14 cellular contexts compared by ENCODE assay signal in the genomic region with DNA sequence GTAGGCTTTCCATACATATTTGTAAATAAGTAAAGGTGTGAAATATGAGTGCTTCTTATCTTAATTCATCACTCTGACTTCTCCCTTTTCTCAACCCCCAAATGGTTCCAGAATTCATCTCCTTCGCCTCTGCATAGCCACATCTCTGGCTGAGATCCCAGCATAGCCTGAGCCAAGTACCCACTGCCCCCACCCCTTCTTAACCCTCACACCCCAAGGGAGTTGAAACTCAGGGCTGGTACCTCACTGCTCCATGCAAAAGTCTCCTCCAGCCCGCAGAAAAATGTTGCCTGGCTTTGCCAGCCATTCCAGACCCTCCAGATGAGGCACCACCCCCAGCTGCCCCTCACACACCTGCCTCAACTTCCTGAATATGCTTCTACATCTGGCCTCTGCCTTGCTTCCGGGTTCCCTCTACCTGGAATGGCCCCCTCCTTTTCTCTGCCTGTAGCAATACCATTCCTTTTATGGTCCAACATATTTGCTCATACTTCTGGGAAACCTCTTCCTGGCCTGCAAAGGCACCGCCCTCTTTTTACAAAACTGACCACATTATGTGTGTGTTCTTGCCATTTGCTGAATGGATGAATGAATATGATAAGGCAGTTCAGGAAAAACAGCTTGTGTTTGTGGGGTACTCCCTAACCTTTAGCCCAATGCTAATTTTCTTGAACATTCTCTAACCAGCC.
DNase-seq lines count a peak whose midpoint lies in the region; ATAC-seq and TF ChIP-seq lines count a peak whose summit lies in the region.
"Had no signal": no experiment of that assay in that cellular context is flagged by ENCODE, and none has a peak within 500 bp of the region (broad histone marks: within the 10 kb centered on the region; RNA-seq: fewer than 3 reads in every experiment).

No MANE protein-coding gene starts in this region.

- CTCF ChIA-PET in PC-9 (lab: Charles Lee): no interaction called here

- H3K79me2 ChIP-seq in PC-9 (ENCODE audit: low read depth): no peaks in the 10 kb centered on the region

- no peak for TF ChIP-seq CTCF in AG10803 (conservative IDR thresholded peaks at IDR 0.05; ENCODE audit: low read length)
- no peak for TF ChIP-seq CTCF in neural crest cell (conservative IDR thresholded peaks at IDR 0.05)
- TF ChIP-seq CTCF in PC-9 (conservative IDR thresholded peaks at IDR 0.05): no peak

- H3K4me1 ChIP-seq in duodenal mucosa (ENCODE audit: control insufficient read depth in 1 of 2, insufficient read depth in 2 of 2, low read length in 2 of 2): peaks cover 0 to 5% of the 10 kb centered on the region in 2 donors
- no peaks in the 10 kb centered on the region for H3K4me1 ChIP-seq in PC-9 (replicated peaks; ENCODE audit: insufficient read depth)

- no peaks in the 10 kb centered on the region for H3K9me2 ChIP-seq in PC-9 (ENCODE audit: insufficient read depth)

- no peak for ATAC-seq in GM21390 (IDR thresholded peaks at IDR 0.05; ENCODE audit: unreplicated experiment)
- ATAC-seq in HG03045 (IDR thresholded peaks at IDR 0.05; ENCODE audit: unreplicated experiment): no peak
- ATAC-seq: activated T-cell treated with anti-CD3 and anti-CD28 coated beads, Interleukin-2, amount 50 U/mL, for 72 hours; WTC11 had no signal

- no peaks in the 10 kb centered on the region for H3F3A ChIP-seq in PC-9 (ENCODE audit: insufficient read depth, low read depth)

- intact Hi-C loops in PC-9 (cut with micrococcal nuclease; ENCODE audit: unreplicated experiment): no loop called here

- BruUV-seq in PC-9 (replicated peaks; lab: Mats Ljungman, UMichigan): no TSS peak

- no peaks in the 10 kb centered on the region for H3K27me3 Mint-ChIP-seq in neural crest cell (ENCODE audit: low read depth)
- H3K27me3 Mint-ChIP-seq: B cell had no signal

- peaks cover 51% of the 10 kb centered on the region for H3K4me1 Mint-ChIP-seq in neural crest cell
- H3K4me1 Mint-ChIP-seq: B cell had no signal

- peak; percentile 49 for DNase-seq in AG10803 (ENCODE audit: low read depth)
- DNase-seq in H4 (ENCODE audit: low spot score): peak; percentile 87
- no peak for DNase-seq in neural crest cell (ENCODE audit: low read depth, low spot score)
- no peak for DNase-seq in HUDEP-2 (lab: John Stamatoyannopoulos, UW; ENCODE audit: unreplicated experiment in 76 of 76)
- DNase-seq in PC-9: no peak
- DNase-seq: activated T-cell treated with anti-CD3 and anti-CD28 coated beads, Interleukin-2, amount 50 U/mL, for 72 hours; brain microvascular endothelial cell; GDM1; NCI-H82 had no signal

- no peaks in the 10 kb centered on the region for H3K9me3 Mint-ChIP-seq in neural crest cell
- H3K9me3 Mint-ChIP-seq: activated T-cell treated with anti-CD3 and anti-CD28 coated beads, Interleukin-2, amount 50 U/mL, for 72 hours; WTC11 had no signal

- no peaks in the 10 kb centered on the region for H3K27me3 ChIP-seq in duodenal mucosa (ENCODE audit: control insufficient read depth in 1 of 2, insufficient read depth in 2 of 2, low read length in 2 of 2)
- peaks cover 3% of the 10 kb centered on the region; the same call in 1 of the 2 replicates for H3K27me3 ChIP-seq in PC-9 (ENCODE audit: insufficient read depth, low read depth)
- H3K27me3 ChIP-seq: brain microvascular endothelial cell had no signal

- H3K9me3 ChIP-seq in duodenal mucosa (ENCODE audit: control insufficient read depth in 1 of 2, low read length in 2 of 2): no peaks in the 10 kb centered on the region
- H3K9me3 ChIP-seq in PC-9 (ENCODE audit: insufficient read depth, low read depth): no peaks in the 10 kb centered on the region

- H3K36me3 ChIP-seq in duodenal mucosa (ENCODE audit: control insufficient read depth in 1 of 2, insufficient read depth in 2 of 2, low read length in 2 of 2) (no peaks in the 10 kb centered on the region), PC-9 (ENCODE audit: low read depth) (no peaks in the 10 kb centered on the region)
- H3K36me3 ChIP-seq: brain microvascular endothelial cell had no signal

- no peak overlapping the region for H3K4me3 ChIP-seq in AG10803 (ENCODE audit: low read length)
- no peak overlapping the region for H3K4me3 ChIP-seq in duodenal mucosa (ENCODE audit: low read depth in 1 of 2, low read length in 2 of 2)
- no peak overlapping the region for H3K4me3 ChIP-seq in PC-9

- peak overlapping the region; percentile 40 for H3K27ac Mint-ChIP-seq in neural crest cell (ENCODE audit: unreplicated experiment)
- H3K27ac Mint-ChIP-seq: activated T-cell treated with anti-CD3 and anti-CD28 coated beads, Interleukin-2, amount 50 U/mL, for 72 hours; B cell; WTC11 had no signal

- H3K9ac ChIP-seq in duodenal mucosa (ENCODE audit: low read depth in 1 of 2, low read length in 2 of 2): no peak overlapping the region

- no peak overlapping the region for H3K4me3 Mint-ChIP-seq in neural crest cell
- H3K4me3 Mint-ChIP-seq: activated T-cell treated with anti-CD3 and anti-CD28 coated beads, Interleukin-2, amount 50 U/mL, for 72 hours; B cell; WTC11 had no signal

- no peak overlapping the region for H3K4me2 ChIP-seq in PC-9

- POLR2A ChIA-PET in PC-9 (lab: Charles Lee; ENCODE audit: unreplicated experiment): no interaction called here

- no peaks in the 10 kb centered on the region for H3K36me3 Mint-ChIP-seq in neural crest cell (ENCODE audit: low read depth)
- H3K36me3 Mint-ChIP-seq: WTC11 had no signal

- H4K20me1 ChIP-seq in PC-9 (ENCODE audit: insufficient read depth): no peaks in the 10 kb centered on the region

- peak overlapping the region; percentile 36 for H3K27ac ChIP-seq in duodenal mucosa (ENCODE audit: low read depth, low read length)
- no peak overlapping the region for H3K27ac ChIP-seq in PC-9
- H3K27ac ChIP-seq: brain microvascular endothelial cell had no signal

- no peak overlapping the region for H2AFZ ChIP-seq in PC-9

Comparison
In these comparisons a context has a peak if more than half of its experiments do, and no peak if none do; other contexts are left out.
1. DNase-seq: peak in AG10803 (single experiment) and H4 (single experiment); none in neural crest cell (single experiment), HUDEP-2 (0 of 76) and PC-9 (0 of 2).